ENCODE assay signal across 11 cellular contexts in genomic region chr9:107213080-107213479, GRCh38.
DNase-seq lines count a peak whose midpoint lies in the region; ATAC-seq and TF ChIP-seq lines count a peak whose summit lies in the region.
"Had no signal": no experiment of that assay in that cellular context is flagged by ENCODE, and none has a peak within 500 bp of the region (broad histone marks: within the 10 kb centered on the region; RNA-seq: fewer than 3 reads in every experiment).

No MANE protein-coding gene starts in this region.

- H3K27ac Mint-ChIP-seq in activated T-helper 17 cell treated with anti-CD3 and anti-CD28 coated beads, Interleukin-2, amount 50 U/mL, for 72 hours, result no peak overlapping the region
- H3K27ac Mint-ChIP-seq in osteocyte (ENCODE audit: unreplicated experiment), result peak overlapping the region; percentile 90

- H3K4me3 Mint-ChIP-seq in activated T-helper 17 cell treated with anti-CD3 and anti-CD28 coated beads, Interleukin-2, amount 50 U/mL, for 72 hours, result peak overlapping the region; percentile 33
- H3K4me3 Mint-ChIP-seq in osteocyte (ENCODE audit: unreplicated experiment), result no peak overlapping the region

- peak; percentile 21 for ATAC-seq in GM19043 (IDR thresholded peaks at IDR 0.05; ENCODE audit: low read depth, unreplicated experiment)
- peak; percentile 13 for ATAC-seq in HG02870 (IDR thresholded peaks at IDR 0.05; ENCODE audit: unreplicated experiment)
- peak; percentile 35 for ATAC-seq in activated T-helper 17 cell treated with anti-CD3 and anti-CD28 coated beads, Interleukin-2, amount 50 U/mL, for 72 hours (replicated peaks)
- no peak for ATAC-seq in HG03108 (IDR thresholded peaks at IDR 0.05; ENCODE audit: unreplicated experiment)

- no peak for TF ChIP-seq CTCF in osteocyte (IDR thresholded peaks at IDR 0.05)

- no peaks in the 10 kb centered on the region for H3K36me3 Mint-ChIP-seq in activated T-helper 17 cell treated with anti-CD3 and anti-CD28 coated beads, Interleukin-2, amount 50 U/mL, for 72 hours (ENCODE audit: low read depth)
- no peaks in the 10 kb centered on the region for H3K36me3 Mint-ChIP-seq in osteocyte (ENCODE audit: unreplicated experiment)
- H3K36me3 Mint-ChIP-seq: activated naive CD8-positive, alpha-beta T cell treated with anti-CD3 and anti-CD28 coated beads, Interleukin-2, amount 10 ng/mL, durations not matched to agents 7 days and 5 days had no signal

- DNase-seq in osteocyte (ENCODE audit: extremely low spot score, unreplicated experiment) (no peak), GM19238 (ENCODE audit: insufficient read length, low spot score) (no peak), HuH-7.5 (ENCODE audit: low spot score) (no peak), NCI-H69 (lab: John Stamatoyannopoulos, UW) (no peak)
- DNase-seq: activated naive CD8-positive, alpha-beta T cell treated with anti-CD3 and anti-CD28 coated beads, Interleukin-2, amount 10 ng/mL, durations not matched to agents 7 days and 5 days; NCI-H1092 treated with DMSO at 0.1 percent for 48 hours; OCI-M1 had no signal

- H3K4me1 Mint-ChIP-seq in activated T-helper 17 cell treated with anti-CD3 and anti-CD28 coated beads, Interleukin-2, amount 50 U/mL, for 72 hours, result peaks cover 12% of the 10 kb centered on the region
- H3K4me1 Mint-ChIP-seq in osteocyte (ENCODE audit: unreplicated experiment), result peaks cover 26% of the 10 kb centered on the region

- no peaks in the 10 kb centered on the region for H3K9me3 Mint-ChIP-seq in activated T-helper 17 cell treated with anti-CD3 and anti-CD28 coated beads, Interleukin-2, amount 50 U/mL, for 72 hours
- no peaks in the 10 kb centered on the region for H3K9me3 Mint-ChIP-seq in osteocyte (ENCODE audit: unreplicated experiment)
- H3K9me3 Mint-ChIP-seq: activated naive CD8-positive, alpha-beta T cell treated with anti-CD3 and anti-CD28 coated beads, Interleukin-2, amount 10 ng/mL, durations not matched to agents 7 days and 5 days had no signal

- H3K27me3 Mint-ChIP-seq in activated T-helper 17 cell treated with anti-CD3 and anti-CD28 coated beads, Interleukin-2, amount 50 U/mL, for 72 hours, result peaks cover 4% of the 10 kb centered on the region
- no peaks in the 10 kb centered on the region for H3K27me3 Mint-ChIP-seq in osteocyte (ENCODE audit: unreplicated experiment)
- H3K27me3 Mint-ChIP-seq: activated naive CD8-positive, alpha-beta T cell treated with anti-CD3 and anti-CD28 coated beads, Interleukin-2, amount 10 ng/mL, durations not matched to agents 7 days and 5 days had no signal
